In genomic region chr12:108839890-108840230, GRCh38 we compare ENCODE assay signal across 10 cellular contexts. TPM values are rescaled to one million over a fixed set of nuclear protein-coding genes. Genes with fewer than 3 reads are reported as not detected.
DNase-seq lines count a peak whose midpoint lies in the region; ATAC-seq, FAIRE-seq and TF ChIP-seq lines count a peak whose summit lies in the region.
"Had no signal": no experiment of that assay in that cellular context is flagged by ENCODE, and none has a peak within 500 bp of the region (broad histone marks: within the 10 kb centered on the region; RNA-seq: fewer than 3 reads in every experiment).

No MANE protein-coding gene starts in this region.

- DNase-seq in Calu3 (no peak), T-helper 17 cell (no peak), fibroblast of mammary gland (ENCODE audit: low read depth) (peak; percentile 55), psoas muscle (no peak), D721Med (ENCODE audit: insufficient read length, low spot score) (no peak), NCI-H2171 (lab: John Stamatoyannopoulos, UW) (no peak), H54 (ENCODE audit: insufficient read length, low spot score) (no peak)
- DNase-seq: left colon had no signal

- no peak for TF ChIP-seq CTCF in Calu3 (IDR thresholded peaks at IDR 0.05; ENCODE audit: unreplicated experiment)
- TF ChIP-seq CTCF in fibroblast of mammary gland (conservative IDR thresholded peaks at IDR 0.05; ENCODE audit: control insufficient read depth, insufficient read depth, low read depth, low read length), result no peak
- no peak for TF ChIP-seq CTCF in psoas muscle (IDR thresholded peaks at IDR 0.05)
- TF ChIP-seq CTCF in D721Med (IDR thresholded peaks at IDR 0.05; ENCODE audit: insufficient read depth, missing control alignments), result no peak

- intact Hi-C loops in Calu3 (cut with micrococcal nuclease; ENCODE audit: unreplicated experiment) (loop anchor here (2.0 to 10.0 kb wide), 3 partner anchors 15 to 275 kb away; partner anchors contain the start of genes ALKBH2, ISCU, SART3 and UNG), psoas muscle (cut with DNase I) (loop anchor here in 1 of 2 donors (2.0 kb wide), 1 partner anchor 15 kb away; no protein-coding TSS in a partner anchor)

- peaks cover 32% of the 10 kb centered on the region for H3K36me3 Mint-ChIP-seq in Calu3 (ENCODE audit: insufficient read depth, unreplicated experiment)
- no peaks in the 10 kb centered on the region for H3K36me3 Mint-ChIP-seq in T-helper 17 cell (ENCODE audit: low read depth)

- peaks cover 71% of the 10 kb centered on the region for H3K4me1 ChIP-seq in psoas muscle

- WGBS in psoas muscle, 3 donors, result 62 to 72% (median 66%) methylated on average over 10 of the region's 10 CpGs

- FAIRE-seq in D721Med (lab: Jason Lieb, UNC) (no peak), H54 (lab: Jason Lieb, UNC) (no peak)

- no TSS peak for BruUV-seq in Calu3 (replicated peaks; lab: Mats Ljungman, UMichigan)

- H3K4me1 Mint-ChIP-seq in Calu3 (ENCODE audit: low read depth, unreplicated experiment) (peaks cover 50% of the 10 kb centered on the region), T-helper 17 cell (peaks cover 25% of the 10 kb centered on the region)

- H3K4me3 Mint-ChIP-seq in Calu3 (ENCODE audit: low read depth, unreplicated experiment), result no peak overlapping the region
- no peak overlapping the region for H3K4me3 Mint-ChIP-seq in T-helper 17 cell
- H3K4me3 Mint-ChIP-seq: IgD-negative memory B cell had no signal

- H3K27ac Mint-ChIP-seq in Calu3 (ENCODE audit: unreplicated experiment), result peak overlapping the region; percentile 100
- peak overlapping the region; percentile 21 for H3K27ac Mint-ChIP-seq in T-helper 17 cell

- no peak for TF ChIP-seq POLR2A in H54 (IDR thresholded peaks at IDR 0.05; ENCODE audit: low read depth, low read length)

- peak overlapping the region; percentile 97 for H3K27ac ChIP-seq in psoas muscle

- no peak overlapping the region for H3K4me3 ChIP-seq in fibroblast of mammary gland (ENCODE audit: control insufficient read depth, low read depth, low read length)
- no peak overlapping the region for H3K4me3 ChIP-seq in psoas muscle

- CTCF ChIA-PET in Calu3 (lab: Charles Lee), result interaction anchor here (0.6 to 0.8 kb wide), 3 partner anchors 8 to 1864 kb away, joined by 3 to 8 read pairs (median 4); no protein-coding TSS in a partner anchor

- ATAC-seq in T-helper 17 cell (no peak), psoas muscle (peak in 2 of 4 donors; percentile 3 to 21), GM21390 (IDR thresholded peaks at IDR 0.05; ENCODE audit: unreplicated experiment) (no peak)
- ATAC-seq: left colon had no signal

- no peaks in the 10 kb centered on the region for H3K9me3 Mint-ChIP-seq in Calu3 (ENCODE audit: low read depth, unreplicated experiment)
- H3K9me3 Mint-ChIP-seq: IgD-negative memory B cell had no signal

- H3K27me3 ChIP-seq in psoas muscle (ENCODE audit: insufficient read depth in 3 of 3, low read length in 2 of 3), result no peaks in the 10 kb centered on the region

- H3K9me3 ChIP-seq in T-helper 17 cell (ENCODE audit: control insufficient read depth, low read length, poor library complexity, severe bottlenecking), result no peaks in the 10 kb centered on the region
- H3K9me3 ChIP-seq in psoas muscle, result no peaks in the 10 kb centered on the region

- H3K36me3 ChIP-seq in psoas muscle (ENCODE audit: insufficient read depth in 1 of 2, low read depth in 1 of 2), result peaks cover 3 to 36% of the 10 kb centered on the region in 2 donors

- H3K27me3 Mint-ChIP-seq in Calu3 (ENCODE audit: unreplicated experiment), result no peaks in the 10 kb centered on the region
- no peaks in the 10 kb centered on the region for H3K27me3 Mint-ChIP-seq in T-helper 17 cell
- H3K27me3 Mint-ChIP-seq: IgD-negative memory B cell had no signal

RNA-seq across cellular contexts. Expression of gene SSH1, which starts 17.5 kb away (rescaled TPM):
- total RNA-seq in Calu3 (2022) (38.1 and 42.9 TPM in 2 replicates), T-helper 17 cell (10 to 100 TPM; 22.3 to 31.2 TPM), psoas muscle (10 to 100 TPM; 24.9 to 68.6 (median 55.9) TPM)
- polyA plus RNA-seq in psoas muscle, result 10 to 100 TPM; 10.0 to 39.8 (median 10.9) TPM

RNA-seq across cellular contexts. Expression of gene DAO, which starts 40.0 kb away (rescaled TPM):
- not detected in 2 replicates for total RNA-seq in Calu3 (2022)
- total RNA-seq in T-helper 17 cell, result not detected
- total RNA-seq in psoas muscle, result not detected
- polyA plus RNA-seq in psoas muscle, result not detected
- polyA plus RNA-seq: IgD-negative memory B cell had no signal
